Comparison of ENCODE assay signal across 16 cellular contexts in the genomic region with DNA sequence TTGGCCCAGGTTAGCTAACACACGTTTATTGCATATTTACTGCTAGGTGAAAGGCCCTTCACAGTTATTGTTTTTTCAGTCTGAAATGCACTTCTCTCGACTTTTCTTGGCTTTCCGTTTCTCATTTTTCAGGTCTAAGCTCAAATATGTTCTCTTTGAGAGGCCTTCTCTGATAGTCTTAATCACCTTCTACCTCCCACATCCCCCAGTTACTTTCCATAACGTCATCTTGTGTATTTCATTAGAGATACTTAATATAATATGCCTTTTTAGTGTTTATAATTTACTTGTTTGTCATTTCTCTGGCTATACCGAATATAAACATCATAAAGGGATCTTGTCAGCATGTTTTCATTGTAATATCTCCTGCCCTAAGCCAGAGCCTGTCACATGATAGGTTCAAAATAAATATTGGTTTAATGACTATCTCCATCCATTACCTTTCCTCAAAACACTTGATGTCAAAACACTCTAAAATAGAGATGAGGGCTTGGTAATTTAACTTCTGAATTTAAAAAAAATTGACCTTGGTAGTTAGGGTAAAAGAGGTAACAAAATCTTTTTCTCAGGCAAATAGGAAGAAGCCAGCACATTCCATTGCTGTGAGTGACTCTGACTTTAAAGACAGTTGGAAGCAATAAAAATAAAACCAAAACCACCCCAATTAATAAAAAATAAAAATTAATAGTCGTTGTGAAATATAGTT.
DNase-seq lines count a peak whose midpoint lies in the region; ATAC-seq and TF ChIP-seq lines count a peak whose summit lies in the region.
"Had no signal": no experiment of that assay in that cellular context is flagged by ENCODE, and none has a peak within 500 bp of the region (broad histone marks: within the 10 kb centered on the region; RNA-seq: fewer than 3 reads in every experiment).

No MANE protein-coding gene starts in this region.

- TF ChIP-seq CTCF in choroid plexus epithelial cell (conservative IDR thresholded peaks at IDR 0.05; ENCODE audit: low read depth, low read length): no peak
- no peak for TF ChIP-seq CTCF in omental fat pad (IDR thresholded peaks at IDR 0.05)

- no peak overlapping the region for H3K4me3 ChIP-seq in choroid plexus epithelial cell (ENCODE audit: low read depth, low read length)
- H3K4me3 ChIP-seq: GM12878 had no signal

- ATAC-seq in omental fat pad (ENCODE audit: low FRiP score) (peak; percentile 78), HG03196 (IDR thresholded peaks at IDR 0.05; ENCODE audit: unreplicated experiment) (no peak)
- ATAC-seq in stimulated activated memory B cell treated with anti-CD40 and anti-IgM and Interleukin-4, amounts not matched to agents 10 μg/mL and 1 μg/mL and 100 μg/mL, for 72 hours: no peak
- ATAC-seq: GM12878 had no signal

- peaks cover 17% of the 10 kb centered on the region for H3K4me1 Mint-ChIP-seq in stimulated activated memory B cell treated with anti-CD40 and anti-IgM and Interleukin-4, amounts not matched to agents 10 μg/mL and 1 μg/mL and 100 μg/mL, for 72 hours

- H3K27ac Mint-ChIP-seq in stimulated activated memory B cell treated with anti-CD40 and anti-IgM and Interleukin-4, amounts not matched to agents 10 μg/mL and 1 μg/mL and 100 μg/mL, for 72 hours: no peak overlapping the region

- peak; percentile 52 for DNase-seq in EL
- DNase-seq in NCI-H2081 treated with DMSO at 0.1 percent for 48 hours (lab: John Stamatoyannopoulos, UW): peak; percentile 9
- DNase-seq in choroid plexus epithelial cell (ENCODE audit: low read depth): peak; percentile 44
- DNase-seq in omental fat pad (ENCODE audit: low spot score): no peak
- no peak for DNase-seq in occipital lobe (lab: John Stamatoyannopoulos, UW)
- no peak for DNase-seq in globus pallidus (ENCODE audit: low spot score)
- DNase-seq: activated CD4-positive, CD25-positive, alpha-beta regulatory T cell treated with anti-CD3 and anti-CD28 coated beads, Interleukin-2, amount 50 U/mL, for 72 hours; activated naive CD4-positive, alpha-beta T cell treated with Interleukin-2 at 50 U/mL for 16 hours; brain microvascular endothelial cell; effector CD4-positive, alpha-beta T cell; islet precursor cell; NCI-H2227 treated with DMSO at 0.1 percent for 48 hours; stimulated activated CD4-positive, alpha-beta T cell treated with anti-CD3 and anti-CD28 coated beads, Interleukin-15, amount 100 ng/mL, for 24 hours had no signal

- no peaks in the 10 kb centered on the region for H3K9me3 Mint-ChIP-seq in stimulated activated memory B cell treated with anti-CD40 and anti-IgM and Interleukin-4, amounts not matched to agents 10 μg/mL and 1 μg/mL and 100 μg/mL, for 72 hours

- no peaks in the 10 kb centered on the region for H3K36me3 Mint-ChIP-seq in stimulated activated memory B cell treated with anti-CD40 and anti-IgM and Interleukin-4, amounts not matched to agents 10 μg/mL and 1 μg/mL and 100 μg/mL, for 72 hours

- no peak overlapping the region for H3K4me3 Mint-ChIP-seq in stimulated activated memory B cell treated with anti-CD40 and anti-IgM and Interleukin-4, amounts not matched to agents 10 μg/mL and 1 μg/mL and 100 μg/mL, for 72 hours

- H3K27me3 Mint-ChIP-seq in stimulated activated memory B cell treated with anti-CD40 and anti-IgM and Interleukin-4, amounts not matched to agents 10 μg/mL and 1 μg/mL and 100 μg/mL, for 72 hours: no peaks in the 10 kb centered on the region

Comparison
In these comparisons a context has a peak if more than half of its experiments do, and no peak if none do; other contexts are left out.
1. DNase-seq: peak in EL (single experiment), NCI-H2081 treated with DMSO at 0.1 percent for 48 hours (single experiment) and choroid plexus epithelial cell (single experiment); none in omental fat pad (single experiment), occipital lobe (single experiment) and globus pallidus (single experiment).